Comparison of ENCODE assay signal across 19 cellular contexts in genomic region chr17:67276075-67276474, GRCh38. TPM values are rescaled to one million over a fixed set of nuclear protein-coding genes. Genes with fewer than 3 reads are reported as not detected.
DNase-seq lines count a peak whose midpoint lies in the region; ATAC-seq, FAIRE-seq and TF ChIP-seq lines count a peak whose summit lies in the region.
"Had no signal": no experiment of that assay in that cellular context is flagged by ENCODE, and none has a peak within 500 bp of the region (broad histone marks: within the 10 kb centered on the region; RNA-seq: fewer than 3 reads in every experiment).

No MANE protein-coding gene starts in this region.

- H3K27ac ChIP-seq in kidney (ENCODE audit: low read depth in 2 of 2, low read length in 2 of 2), result no peak overlapping the region
- no peak overlapping the region for H3K27ac ChIP-seq in psoas muscle
- H3K27ac ChIP-seq: BLaER1 treated with 17β-estradiol and CSF1 and Interleukin-3, amounts not matched to agents 10 nM and 100 nM; tibial nerve had no signal

- TF ChIP-seq CTCF in WTC11 (IDR thresholded peaks at IDR 0.05) (no peak), kidney (IDR thresholded peaks at IDR 0.05; ENCODE audit: borderline replicate concordance, extremely low read depth, insufficient read depth) (no peak), psoas muscle (IDR thresholded peaks at IDR 0.05) (no peak)

- intact Hi-C loops in kidney (cut with DNase I), result no loop called here
- intact Hi-C loops in psoas muscle (cut with DNase I), result no loop called here

- H3K4me3 Mint-ChIP-seq in WTC11, result no peak overlapping the region
- H3K4me3 Mint-ChIP-seq: activated naive CD8-positive, alpha-beta T cell treated with anti-CD3 and anti-CD28 coated beads for 36 hours; IgD-negative memory B cell; natural killer cell had no signal

- H3K4me1 Mint-ChIP-seq in WTC11, result peaks cover 9% of the 10 kb centered on the region
- H3K4me1 Mint-ChIP-seq: activated naive CD8-positive, alpha-beta T cell treated with anti-CD3 and anti-CD28 coated beads for 36 hours; IgD-negative memory B cell had no signal

- CTCF ChIA-PET in WTC11 (lab: Charles Lee), result interaction anchor here (0.6 kb wide), 2 partner anchors 14 to 17 kb away, joined by 3 to 4 read pairs; no protein-coding TSS in a partner anchor

- ATAC-seq in WTC11 (peak; percentile 65), left lobe of liver (peak; percentile 61), psoas muscle (no peak)
- ATAC-seq: activated CD4-positive, CD25-positive, alpha-beta regulatory T cell treated with anti-CD3 and anti-CD28 coated beads, Interleukin-2, amount 50 U/mL, for 24 hours; natural killer cell had no signal

- H3K4me1 ChIP-seq in kidney (ENCODE audit: control insufficient read depth in 1 of 2, insufficient read depth in 1 of 2, low read depth in 1 of 2, low read length in 2 of 2) (no peaks in the 10 kb centered on the region), psoas muscle (peaks cover 13% of the 10 kb centered on the region)

- H3K36me3 Mint-ChIP-seq in WTC11, result no peaks in the 10 kb centered on the region
- H3K36me3 Mint-ChIP-seq: activated naive CD8-positive, alpha-beta T cell treated with anti-CD3 and anti-CD28 coated beads for 36 hours; IgD-negative memory B cell; natural killer cell had no signal

- H3K27me3 Mint-ChIP-seq in WTC11 (ENCODE audit: low read depth), result no peaks in the 10 kb centered on the region
- H3K27me3 Mint-ChIP-seq: activated naive CD8-positive, alpha-beta T cell treated with anti-CD3 and anti-CD28 coated beads for 36 hours had no signal

- peak; percentile 15 for DNase-seq in Daoy (ENCODE audit: low read depth)
- DNase-seq in NCI-H526 (lab: John Stamatoyannopoulos, UW), result peak; percentile 37 to 55
- peak; percentile 68 for DNase-seq in WTC11 (ENCODE audit: low spot score)
- DNase-seq in left lobe of liver (ENCODE audit: low spot score), result peak; percentile 55
- DNase-seq in kidney, result no peak
- no peak for DNase-seq in AG08396 (ENCODE audit: low spot score)
- DNase-seq in AML-193 (lab: John Stamatoyannopoulos, UW), result no peak
- DNase-seq in psoas muscle, result no peak
- DNase-seq: activated CD8-positive, alpha-beta memory T cell treated with anti-CD3 and anti-CD28 coated beads, Interleukin-2, amount 50 U/mL, for 48 hours; activated naive CD8-positive, alpha-beta T cell treated with anti-CD3 and anti-CD28 coated beads for 36 hours; natural killer cell; NCI-H1694; NK-92 treated with Interleukin-12 subunit alpha and Interleukin-12 subunit beta, amount 100 ng/mL, for 24 hours; retina; stimulated activated CD4-positive, alpha-beta T cell treated with anti-CD3 and anti-CD28 coated beads, Interleukin-2, amount 100 ng/mL, for 24 hours had no signal

- POLR2A ChIA-PET in WTC11 (lab: Charles Lee), result no interaction called here

- H3K9me3 ChIP-seq in kidney (ENCODE audit: control insufficient read depth in 1 of 2, low read length in 2 of 2) (no peaks in the 10 kb centered on the region), psoas muscle (no peaks in the 10 kb centered on the region)
- H3K9me3 ChIP-seq: BLaER1 treated with 17β-estradiol and CSF1 and Interleukin-3, amounts not matched to agents 10 nM and 100 nM; tibial nerve had no signal

- 46 to 60% (median 46%) methylated on average over 10 of the region's 10 CpGs for WGBS in psoas muscle, 3 donors

- H3K4me3 ChIP-seq in kidney (ENCODE audit: low read length in 2 of 2) (no peak overlapping the region), psoas muscle (no peak overlapping the region)
- H3K4me3 ChIP-seq: BLaER1 treated with 17β-estradiol and CSF1 and Interleukin-3, amounts not matched to agents 10 nM and 100 nM; tibial nerve had no signal

- H3K36me3 ChIP-seq in kidney (ENCODE audit: control insufficient read depth in 1 of 2, insufficient read depth in 2 of 2, low read length in 2 of 2) (no peaks in the 10 kb centered on the region), psoas muscle (ENCODE audit: insufficient read depth in 1 of 2, low read depth in 1 of 2) (no peaks in the 10 kb centered on the region)
- H3K36me3 ChIP-seq: BLaER1 treated with 17β-estradiol and CSF1 and Interleukin-3, amounts not matched to agents 10 nM and 100 nM; tibial nerve had no signal

- H3K27me3 ChIP-seq in psoas muscle (ENCODE audit: insufficient read depth in 3 of 3, low read length in 2 of 3), result no peaks in the 10 kb centered on the region
- H3K27me3 ChIP-seq: BLaER1 treated with 17β-estradiol and CSF1 and Interleukin-3, amounts not matched to agents 10 nM and 100 nM; tibial nerve had no signal

- no peak overlapping the region for H3K27ac Mint-ChIP-seq in WTC11
- H3K27ac Mint-ChIP-seq: activated naive CD8-positive, alpha-beta T cell treated with anti-CD3 and anti-CD28 coated beads for 36 hours; IgD-negative memory B cell; natural killer cell had no signal

- H3K9me3 Mint-ChIP-seq in WTC11, result no peaks in the 10 kb centered on the region
- H3K9me3 Mint-ChIP-seq: activated naive CD8-positive, alpha-beta T cell treated with anti-CD3 and anti-CD28 coated beads for 36 hours; IgD-negative memory B cell; natural killer cell had no signal

- H3K9ac ChIP-seq in kidney (ENCODE audit: low read length in 2 of 2), result no peak overlapping the region
- H3K9ac ChIP-seq: BLaER1 treated with 17β-estradiol and CSF1 and Interleukin-3, amounts not matched to agents 10 nM and 100 nM had no signal

- no peak for FAIRE-seq in kidney (lab: Jason Lieb, UNC)

TF ChIP-seq in WTC11, 78 proteins besides CTCF, POLR2A, EP300 and RAD21 (continues in another document):
- no peak for TF ChIP-seq ZMAT4 (CRISPR knock-in tag; IDR thresholded peaks at IDR 0.05)
- TF ChIP-seq TCF7 (CRISPR knock-in tag; IDR thresholded peaks at IDR 0.05; ENCODE audit: low read depth), result no peak
- no peak for TF ChIP-seq CBFB (CRISPR knock-in tag; IDR thresholded peaks at IDR 0.05; ENCODE audit: low read depth)
- no peak for TF ChIP-seq USF1 (CRISPR knock-in tag; IDR thresholded peaks at IDR 0.05)
- TF ChIP-seq IRF2 (CRISPR knock-in tag; IDR thresholded peaks at IDR 0.05; ENCODE audit: borderline replicate concordance, low read depth), result no peak
- no peak for TF ChIP-seq E2F5 (CRISPR knock-in tag; IDR thresholded peaks at IDR 0.05)
- no peak for TF ChIP-seq ZNF232 (CRISPR knock-in tag; IDR thresholded peaks at IDR 0.05)
- no peak for TF ChIP-seq FOXJ3 (CRISPR knock-in tag; IDR thresholded peaks at IDR 0.05; ENCODE audit: borderline replicate concordance)
- TF ChIP-seq SMAD4 (CRISPR knock-in tag; IDR thresholded peaks at IDR 0.05), result no peak
- no peak for TF ChIP-seq FOXP4 (CRISPR knock-in tag; IDR thresholded peaks at IDR 0.05)
- TF ChIP-seq HMGXB4 (CRISPR knock-in tag; IDR thresholded peaks at IDR 0.05), result no peak
- TF ChIP-seq ESRRA (CRISPR knock-in tag; IDR thresholded peaks at IDR 0.05; ENCODE audit: borderline replicate concordance), result no peak
- no peak for TF ChIP-seq NFYB (CRISPR knock-in tag; conservative IDR thresholded peaks at IDR 0.05; ENCODE audit: low read depth)

RNA-seq across cellular contexts. Expression of gene HELZ, which starts 31.1 kb away (rescaled TPM):
- total RNA-seq in Daoy (2014; rRNA removed; shearing (Covaris generic)), result 14.2 and 16.9 TPM in 2 replicates
- total RNA-seq in WTC11 (2021), result 46.5 to 49.1 TPM (median 47.4 TPM) in 3 replicates
- 31.7 TPM for total RNA-seq in left lobe of liver
- total RNA-seq in kidney, result 58.8 TPM
- 2.8 TPM for polyA plus RNA-seq in kidney (ENCODE audit: insufficient read depth, low read depth, low replicate concordance)
- 10 to 100 TPM; 30.8 to 55.7 (median 39.8) TPM for total RNA-seq in psoas muscle
- polyA plus RNA-seq in psoas muscle, result 10 to 100 TPM in 1 of 3 donors, 1 to 10 TPM in 2; 1.8 to 11.0 (median 3.1) TPM

Comparison
In these comparisons a context has a peak if more than half of its experiments do, and no peak if none do; other contexts are left out.
1. DNase-seq: peak in Daoy (single experiment), NCI-H526 (2 of 2), WTC11 (single experiment) and left lobe of liver (single experiment); none in kidney (single experiment), AG08396 (single experiment), AML-193 (0 of 2) and psoas muscle (0 of 2).
2. ATAC-seq: peak in WTC11 (single experiment) and left lobe of liver (single experiment); none in psoas muscle (0 of 4).